Comparison of ENCODE assay signal across 16 cellular contexts in the genomic region with DNA sequence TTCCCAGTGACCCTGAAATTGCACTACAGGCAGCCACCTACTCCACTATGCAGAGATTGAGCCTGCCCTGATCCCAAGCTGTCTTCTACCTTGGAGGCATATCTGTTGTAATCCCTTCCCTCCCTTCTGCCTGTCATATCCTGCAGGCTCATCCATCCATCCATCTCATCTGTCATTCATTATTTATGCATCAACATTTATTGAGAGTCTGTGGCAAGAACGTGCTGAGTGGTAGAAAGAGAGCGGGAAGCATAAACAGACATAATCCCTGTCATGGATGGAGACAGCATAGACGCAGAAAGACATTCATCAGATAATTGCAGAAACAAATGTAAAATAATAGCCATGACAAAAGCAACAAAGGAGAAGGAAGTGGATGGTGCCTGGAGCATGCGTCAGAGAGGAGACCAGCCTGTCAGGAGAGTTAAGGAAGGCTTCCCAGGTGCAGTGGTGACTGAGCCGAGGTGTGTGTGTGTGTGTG.
A peak's percentile ranks its signal among the peaks of the same experiment; 100 is the strongest.
DNase-seq lines count a peak whose midpoint lies in the region; FAIRE-seq and TF ChIP-seq lines count a peak whose summit lies in the region.
"Had no signal": no experiment of that assay in that cellular context is flagged by ENCODE, and none has a peak within 500 bp of the region (broad histone marks: within the 10 kb centered on the region; RNA-seq: fewer than 3 reads in every experiment).

No MANE protein-coding gene starts in this region.

- H2BK5ac ChIP-seq in H9 (ENCODE audit: insufficient read length, low read length), result no peak overlapping the region

- H3K79me2 ChIP-seq in neural cell (replicated peaks; ENCODE audit: insufficient read depth, low read length) (no peaks in the 10 kb centered on the region), H9 (ENCODE audit: insufficient read depth, low read length) (no peaks in the 10 kb centered on the region)

- H3K27me3 ChIP-seq in neural cell (ENCODE audit: insufficient read depth, low read depth, low read length), result no peaks in the 10 kb centered on the region
- no peaks in the 10 kb centered on the region for H3K27me3 ChIP-seq in H9 (ENCODE audit: insufficient read depth, low read length)
- H3K27me3 ChIP-seq: tibial artery had no signal

- no peaks in the 10 kb centered on the region for H3K9me3 ChIP-seq in neural cell (ENCODE audit: low read length)
- no peaks in the 10 kb centered on the region for H3K9me3 ChIP-seq in H9 (ENCODE audit: control insufficient read depth, low read depth, low read length)
- H3K9me3 ChIP-seq: tibial artery had no signal

- no peak overlapping the region for H2BK12ac ChIP-seq in H9 (ENCODE audit: insufficient read length, low read depth, low read length)

- H2AK5ac ChIP-seq in H9 (ENCODE audit: insufficient read length, low read length), result no peak overlapping the region

- no peak overlapping the region for H2BK20ac ChIP-seq in H9 (ENCODE audit: low read depth, low read length, poor library complexity, severe bottlenecking)

- no peak overlapping the region for H4K8ac ChIP-seq in H9 (replicated peaks; ENCODE audit: insufficient read length, low read depth, low read length)

- DNase-seq in NCI-H1694 treated with DMSO at 0.1 percent for 48 hours (lab: John Stamatoyannopoulos, UW), result peak; percentile 20
- DNase-seq in NCI-H1694 (lab: John Stamatoyannopoulos, UW), result no peak
- peak; percentile 70 for DNase-seq in NCI-H146 treated with DMSO at 0.1 percent for 48 hours (lab: John Stamatoyannopoulos, UW; ENCODE audit: unreplicated experiment)
- no peak for DNase-seq in cortex of kidney (lab: John Stamatoyannopoulos, UW)
- DNase-seq in H9, result no peak
- no peak for DNase-seq in GM12891 (ENCODE audit: insufficient read length, low spot score)
- DNase-seq: activated CD8-positive, alpha-beta memory T cell treated with anti-CD3 and anti-CD28 coated beads, Interleukin-2, amount 50 U/mL, for 4 hours; activated naive CD8-positive, alpha-beta T cell treated with anti-CD3 and anti-CD28 coated beads, Interleukin-2, amount 10 ng/mL, durations not matched to agents 7 days and 5 days; NCI-H526 treated with DMSO at 0.1 percent for 48 hours; stimulated activated CD4-positive, alpha-beta T cell treated with anti-CD3 and anti-CD28 coated beads, Interleukin-15, amount 100 ng/mL, for 24 hours; tibial artery had no signal

- peaks cover 28 to 32% of the 10 kb centered on the region in 2 experiments for H3K4me1 Mint-ChIP-seq in H9
- H3K4me1 Mint-ChIP-seq: activated naive CD8-positive, alpha-beta T cell treated with anti-CD3 and anti-CD28 coated beads, Interleukin-2, amount 10 ng/mL, durations not matched to agents 7 days and 5 days had no signal

- no peaks in the 10 kb centered on the region for H3F3A ChIP-seq in neural cell (ENCODE audit: insufficient read depth, low read length, poor library complexity, severe bottlenecking)

- no peak for TF ChIP-seq RAD21 in neural cell (conservative IDR thresholded peaks at IDR 0.05)

- H4K91ac ChIP-seq in H9 (ENCODE audit: insufficient read length, low read depth, low read length), result no peak overlapping the region

- no peak for TF ChIP-seq CTCF in neural cell (IDR thresholded peaks at IDR 0.05; ENCODE audit: poor library complexity, severe bottlenecking)
- no peak for TF ChIP-seq CTCF in H9 (conservative IDR thresholded peaks at IDR 0.05)

- peak; percentile 98 for TF ChIP-seq EP300 in neural cell (conservative IDR thresholded peaks at IDR 0.05; ENCODE audit: poor library complexity, severe bottlenecking)

- no peak overlapping the region for H3K56ac ChIP-seq in H9 (ENCODE audit: insufficient read length, low read depth, low read length)

- H3K27ac Mint-ChIP-seq in H9, result peak overlapping the region in 1 of 3 experiments; percentile 50; a peak in 3 of 7 replicates
- H3K27ac Mint-ChIP-seq: activated naive CD8-positive, alpha-beta T cell treated with anti-CD3 and anti-CD28 coated beads, Interleukin-2, amount 10 ng/mL, durations not matched to agents 7 days and 5 days; memory B cell had no signal

- H2AFZ ChIP-seq in neural cell (ENCODE audit: low read depth, low read length) (no peak overlapping the region), H9 (ENCODE audit: low read length) (no peak overlapping the region)

- H3K14ac ChIP-seq in H9 (ENCODE audit: insufficient read depth, low read length), result no peak overlapping the region

- H4K20me1 ChIP-seq in neural cell (ENCODE audit: insufficient read depth) (no peaks in the 10 kb centered on the region), H9 (ENCODE audit: control insufficient read depth, insufficient read depth, insufficient read length) (no peaks in the 10 kb centered on the region)

- no peak overlapping the region for H3K4ac ChIP-seq in H9 (ENCODE audit: low read depth, low read length)

- no peaks in the 10 kb centered on the region for H3K79me1 ChIP-seq in H9 (ENCODE audit: insufficient read depth, low read depth, low read length, poor library complexity, severe bottlenecking)

- H3K27me3 Mint-ChIP-seq in H9 (ENCODE audit: low read depth), result no peaks in the 10 kb centered on the region
- H3K27me3 Mint-ChIP-seq: activated naive CD8-positive, alpha-beta T cell treated with anti-CD3 and anti-CD28 coated beads, Interleukin-2, amount 10 ng/mL, durations not matched to agents 7 days and 5 days; memory B cell had no signal

- H3K4me1 ChIP-seq in H9 (ENCODE audit: insufficient read depth, low read length), result peaks cover 6% of the 10 kb centered on the region

- H3K4me2 ChIP-seq in neural cell (ENCODE audit: low read length) (peak overlapping the region; percentile 4), H9 (ENCODE audit: insufficient read depth, insufficient read length, low read length) (no peak overlapping the region)

- H3K36me3 Mint-ChIP-seq in H9 (ENCODE audit: insufficient read depth in 1 of 3, low read depth in 3 of 3), result no peaks in the 10 kb centered on the region
- H3K36me3 Mint-ChIP-seq: activated naive CD8-positive, alpha-beta T cell treated with anti-CD3 and anti-CD28 coated beads, Interleukin-2, amount 10 ng/mL, durations not matched to agents 7 days and 5 days; memory B cell had no signal

- H2BK15ac ChIP-seq in H9 (ENCODE audit: low read depth, low read length), result no peak overlapping the region

- no peak overlapping the region for H3K18ac ChIP-seq in H9 (ENCODE audit: insufficient read length, low read depth, low read length)

- H2BK120ac ChIP-seq in H9 (ENCODE audit: low read depth, low read length, poor library complexity, severe bottlenecking), result no peak overlapping the region

- no peaks in the 10 kb centered on the region for H3K9me3 Mint-ChIP-seq in H9
- H3K9me3 Mint-ChIP-seq: activated naive CD8-positive, alpha-beta T cell treated with anti-CD3 and anti-CD28 coated beads, Interleukin-2, amount 10 ng/mL, durations not matched to agents 7 days and 5 days; memory B cell had no signal

- H3K9ac ChIP-seq in neural cell (ENCODE audit: low read length) (peak overlapping the region; percentile 43), H9 (ENCODE audit: extremely low read depth, insufficient read length, low read length) (no peak overlapping the region)

- H3K36me3 ChIP-seq in neural cell (ENCODE audit: insufficient read depth, low read length), result no peaks in the 10 kb centered on the region
- H3K36me3 ChIP-seq: tibial artery had no signal

- H3K27ac ChIP-seq in angular gyrus (ENCODE audit: low read depth, low read length) (peak overlapping the region; percentile 22), neural cell (ENCODE audit: low read length) (peak overlapping the region; percentile 73), H9 (ENCODE audit: insufficient read length, low read depth, low read length) (no peak overlapping the region)
- H3K27ac ChIP-seq: SK-N-MC, tibial artery had no signal

- H4K5ac ChIP-seq in H9 (ENCODE audit: insufficient read length, low read depth, low read length), result no peak overlapping the region

- WGBS in H9 (ENCODE audit: extremely low coverage, insufficient read length, low lambda C conversion rate), result no CpG with 5 or more reads among the region's 5 CpGs

- no peak overlapping the region for H3K23ac ChIP-seq in H9 (ENCODE audit: insufficient read length, low read depth, low read length)

- H3T11ph ChIP-seq in H9 (ENCODE audit: low read length), result no peak overlapping the region

- H3K4me3 ChIP-seq in neural cell (ENCODE audit: low read length), result peak overlapping the region; percentile 34
- H3K4me3 ChIP-seq: SK-N-MC, tibial artery had no signal

- H3K9me2 ChIP-seq in neural cell (ENCODE audit: insufficient read depth, low read length), result no peaks in the 10 kb centered on the region

- TF ChIP-seq POLR2A in GM12891 (IDR thresholded peaks at IDR 0.05; ENCODE audit: low read depth, low read length), result no peak

- no peak for FAIRE-seq in GM12891 (lab: Jason Lieb, UNC)
- FAIRE-seq: A204.1 had no signal

- H3K23me2 ChIP-seq in H9 (ENCODE audit: insufficient read length, low read depth, low read length, poor library complexity, severe bottlenecking), result no peaks in the 10 kb centered on the region

- H3K4me3 Mint-ChIP-seq in H9, result no peak overlapping the region
- H3K4me3 Mint-ChIP-seq: activated naive CD8-positive, alpha-beta T cell treated with anti-CD3 and anti-CD28 coated beads, Interleukin-2, amount 10 ng/mL, durations not matched to agents 7 days and 5 days; memory B cell had no signal

TF ChIP-seq in neural cell, 6 proteins besides CTCF, POLR2A, EP300 and RAD21 (continues in another document):
- TF ChIP-seq EZH2 (IDR thresholded peaks at IDR 0.05; ENCODE audit: borderline replicate concordance, insufficient read depth, low read length, poor library complexity, severe bottlenecking), result no peak

TF ChIP-seq in GM12891, 5 proteins besides CTCF, POLR2A, EP300 and RAD21:
- no peak for TF ChIP-seq PAX5 (IDR thresholded peaks at IDR 0.05; ENCODE audit: insufficient read depth, low read length, severe bottlenecking)
- TF ChIP-seq SPI1 (IDR thresholded peaks at IDR 0.05; ENCODE audit: low read depth, low read length), result no peak
- no peak for TF ChIP-seq POU2F2 (IDR thresholded peaks at IDR 0.05; ENCODE audit: low read depth, low read length)
- no peak for TF ChIP-seq TAF1 (IDR thresholded peaks at IDR 0.05; ENCODE audit: low read depth, low read length)
- TF ChIP-seq POLR2AphosphoS5 (IDR thresholded peaks at IDR 0.05; ENCODE audit: low read depth, low read length), result no peak

Comparison
In these comparisons a context has a peak if more than half of its experiments do, and no peak if none do; other contexts are left out.
1. DNase-seq: peak in NCI-H1694 treated with DMSO at 0.1 percent for 48 hours (single experiment) and NCI-H146 treated with DMSO at 0.1 percent for 48 hours (single experiment); none in NCI-H1694 (single experiment), cortex of kidney (single experiment), H9 (single experiment) and GM12891 (single experiment).